In the genomic region with DNA sequence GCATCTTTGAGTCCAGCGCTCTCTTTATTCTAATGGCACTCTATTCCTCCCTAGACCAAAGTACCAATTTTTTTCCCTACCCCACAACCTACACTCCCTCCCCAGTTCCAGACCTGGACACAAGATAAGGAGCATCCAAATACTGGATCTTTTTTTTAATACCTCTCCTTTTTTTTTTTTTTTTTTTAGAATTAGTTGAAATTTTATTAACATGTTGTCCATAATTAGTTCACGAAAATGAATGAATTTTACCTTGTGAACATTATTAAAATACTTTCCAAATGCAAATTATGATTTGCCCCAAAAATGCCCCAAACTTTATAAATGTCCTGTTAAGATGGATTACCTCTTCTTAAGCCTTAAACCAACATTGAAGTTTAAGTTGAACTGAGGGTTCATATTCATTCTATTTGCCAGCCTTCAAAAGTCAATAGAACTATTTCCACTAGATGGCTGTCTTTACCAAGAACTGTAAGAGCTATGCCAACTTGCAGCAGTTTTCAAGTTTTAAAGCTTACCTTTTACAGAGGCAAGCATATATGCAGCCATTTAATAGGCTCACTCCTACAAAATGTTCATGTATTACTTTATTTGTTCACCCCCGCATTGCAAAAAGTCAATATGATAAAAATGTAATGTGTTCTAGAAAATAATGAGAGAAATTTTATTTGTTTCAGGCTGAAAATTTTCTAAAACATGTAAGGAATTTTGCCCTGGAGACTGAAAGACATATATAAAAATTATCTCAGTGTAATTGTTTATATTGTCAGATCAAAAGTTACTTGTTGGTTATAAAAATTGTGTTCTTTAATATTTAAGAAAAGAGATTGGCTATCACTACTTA, we compare ENCODE assay signal across 9 cellular contexts. TPM values are rescaled to one million over a fixed set of nuclear protein-coding genes. Genes with fewer than 3 reads are reported as not detected.
DNase-seq lines count a peak whose midpoint lies in the region; ATAC-seq and TF ChIP-seq lines count a peak whose summit lies in the region.
"Had no signal": no experiment of that assay in that cellular context is flagged by ENCODE, and none has a peak within 500 bp of the region (broad histone marks: within the 10 kb centered on the region; RNA-seq: fewer than 3 reads in every experiment).

No MANE protein-coding gene starts in this region.

- no peaks in the 10 kb centered on the region for H3K9me3 ChIP-seq in OCI-LY7 (ENCODE audit: low read length)
- no peaks in the 10 kb centered on the region for H3K9me3 ChIP-seq in mucosa of descending colon
- H3K9me3 ChIP-seq: SJSA1 had no signal

- DNase-seq in D341Med (ENCODE audit: low spot score): peak; percentile 25
- DNase-seq in HEK293T (ENCODE audit: extremely low spot score): peak; percentile 21
- peak; percentile 72 for DNase-seq in OCI-LY7 (ENCODE audit: low spot score)
- DNase-seq in dorsolateral prefrontal cortex: no peak
- DNase-seq in mucosa of descending colon: no peak

- H3K9me2 ChIP-seq in OCI-LY7 (ENCODE audit: insufficient read depth, low read length): no peaks in the 10 kb centered on the region

- TF ChIP-seq CTCF in OCI-LY7 (conservative IDR thresholded peaks at IDR 0.05; ENCODE audit: low read length) (peak; percentile 86), dorsolateral prefrontal cortex (IDR thresholded peaks at IDR 0.05 in 54 of 56, conservative IDR thresholded peaks at IDR 0.05 in 2 of 56; ENCODE audit: low read depth in 1 of 56, partially characterized antibody in 56 of 56) (peak in 55 of 56 donors; percentile 27 to 83 (median 60)), mucosa of descending colon (IDR thresholded peaks at IDR 0.05) (no peak)

- no peaks in the 10 kb centered on the region for H4K20me1 ChIP-seq in OCI-LY7 (ENCODE audit: insufficient read depth, low read length)

- no peak overlapping the region for H3K4me2 ChIP-seq in OCI-LY7 (ENCODE audit: low read length)

- H3K4me1 ChIP-seq in OCI-LY7 (ENCODE audit: insufficient read depth, low read length, poor library complexity, severe bottlenecking) (no peaks in the 10 kb centered on the region), mucosa of descending colon (ENCODE audit: low read depth) (no peaks in the 10 kb centered on the region)

- ATAC-seq in mucosa of descending colon (peak; percentile 51), GM21619 (IDR thresholded peaks at IDR 0.05; ENCODE audit: unreplicated experiment) (no peak), GM18519 (IDR thresholded peaks at IDR 0.05; ENCODE audit: low FRiP score, unreplicated experiment) (no peak), GM21723 (IDR thresholded peaks at IDR 0.05; ENCODE audit: unreplicated experiment) (no peak)

- CTCF ChIA-PET in HEK293T (lab: Yijun Ruan, JAX): interaction anchor here (0.5 to 1.4 kb wide), 5 partner anchors 126 to 534 kb away, joined by 3 to 7 read pairs (median 4); a partner anchor contains a TSS
- CTCF ChIA-PET in OCI-LY7 (lab: Charles Lee; ENCODE audit: unreplicated experiment): no interaction called here

- intact Hi-C loops in OCI-LY7 (cut with micrococcal nuclease; ENCODE audit: unreplicated experiment) (loop anchor here (1.0 kb wide), 1 partner anchor 151 kb away; a partner anchor contains a TSS), dorsolateral prefrontal cortex (cut with DNase I) (loop anchor here (5.0 kb wide), 2 partner anchors 149 to 679 kb away; a partner anchor contains a TSS), mucosa of descending colon (cut with DNase I, micrococcal nuclease) (no loop called here)

- H2AFZ ChIP-seq in OCI-LY7 (ENCODE audit: low read length): no peak overlapping the region

- H3K4me3 ChIP-seq in OCI-LY7 (ENCODE audit: low read depth, low read length, poor library complexity, severe bottlenecking) (no peak overlapping the region), dorsolateral prefrontal cortex (no peak overlapping the region), mucosa of descending colon (no peak overlapping the region)
- H3K4me3 ChIP-seq: SJSA1 had no signal

- BruUV-seq in OCI-LY7 (replicated peaks; lab: Mats Ljungman, UMichigan): no TSS peak

- H3K27ac ChIP-seq in OCI-LY7 (ENCODE audit: low read depth, low read length, poor library complexity, severe bottlenecking): no peak overlapping the region
- H3K27ac ChIP-seq in dorsolateral prefrontal cortex: no peak overlapping the region
- H3K27ac ChIP-seq: SJSA1 had no signal

- POLR2A ChIA-PET in HEK293T (lab: Yijun Ruan, JAX) (no interaction called here), OCI-LY7 (lab: Charles Lee) (interaction anchor here (1.3 to 1.8 kb wide), 2 partner anchors 35 to 38 kb away, joined by 3 to 4 read pairs; no protein-coding TSS in a partner anchor)

- no peaks in the 10 kb centered on the region for H3K79me2 ChIP-seq in OCI-LY7 (ENCODE audit: insufficient read depth, low read depth, low read length)

- no peaks in the 10 kb centered on the region for H3K27me3 ChIP-seq in dorsolateral prefrontal cortex

- H3K36me3 ChIP-seq in OCI-LY7 (ENCODE audit: insufficient read depth, low read length) (no peaks in the 10 kb centered on the region), mucosa of descending colon (ENCODE audit: low read depth) (no peaks in the 10 kb centered on the region)
- H3K36me3 ChIP-seq: SJSA1 had no signal

TF ChIP-seq in HEK293T, 16 proteins besides CTCF, POLR2A, EP300 and RAD21:
- TF ChIP-seq HDGF (IDR thresholded peaks at IDR 0.05; ENCODE audit: borderline replicate concordance) (no peak), ZNF384 (IDR thresholded peaks at IDR 0.05) (no peak), CTBP1 (IDR thresholded peaks at IDR 0.05; ENCODE audit: borderline replicate concordance) (no peak), TARDBP (IDR thresholded peaks at IDR 0.05) (no peak), LEF1 (IDR thresholded peaks at IDR 0.05; ENCODE audit: borderline replicate concordance) (no peak), L3MBTL2 (conservative IDR thresholded peaks at IDR 0.05) (no peak), BHLHE40 (IDR thresholded peaks at IDR 0.05; ENCODE audit: borderline replicate concordance) (no peak), SUZ12 (IDR thresholded peaks at IDR 0.05) (no peak), FOXM1 (IDR thresholded peaks at IDR 0.05; ENCODE audit: borderline replicate concordance) (no peak), FOXA1 (IDR thresholded peaks at IDR 0.05) (no peak), NFRKB (IDR thresholded peaks at IDR 0.05) (no peak)
- TF ChIP-seq, protein P1, sequence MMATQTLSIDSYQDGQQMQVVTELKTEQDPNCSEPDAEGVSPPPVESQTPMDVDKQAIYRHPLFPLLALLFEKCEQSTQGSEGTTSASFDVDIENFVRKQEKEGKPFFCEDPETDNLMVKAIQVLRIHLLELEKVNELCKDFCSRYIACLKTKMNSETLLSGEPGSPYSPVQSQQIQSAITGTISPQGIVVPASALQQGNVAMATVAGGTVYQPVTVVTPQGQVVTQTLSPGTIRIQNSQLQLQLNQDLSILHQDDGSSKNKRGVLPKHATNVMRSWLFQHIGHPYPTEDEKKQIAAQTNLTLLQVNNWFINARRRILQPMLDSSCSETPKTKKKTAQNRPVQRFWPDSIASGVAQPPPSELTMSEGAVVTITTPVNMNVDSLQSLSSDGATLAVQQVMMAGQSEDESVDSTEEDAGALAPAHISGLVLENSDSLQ (IDR thresholded peaks at IDR 0.05): no peak

RNA-seq across cellular contexts. Expression of a gene that starts 39.7 kb away (rescaled TPM):
- 18.0 and 20.0 TPM in 2 replicates for total RNA-seq in OCI-LY7 (2014; rRNA removed; shearing (Covaris generic))
- total RNA-seq in OCI-LY7 (2022): 31.3 and 32.1 TPM in 2 replicates
- 10 to 100 TPM; 35.0 to 51.5 (median 43.0) TPM for total RNA-seq in dorsolateral prefrontal cortex
- total RNA-seq in mucosa of descending colon: 10 to 100 TPM; 26.0 to 39.9 (median 26.4) TPM

Comparison
In these comparisons a context has a peak if more than half of its experiments do, and no peak if none do; other contexts are left out.
1. DNase-seq: peak in D341Med (single experiment), HEK293T (single experiment) and OCI-LY7 (single experiment); none in dorsolateral prefrontal cortex (0 of 10) and mucosa of descending colon (0 of 3).
2. intact Hi-C loops: an anchor here in OCI-LY7 (1.0 kb wide) and dorsolateral prefrontal cortex (5.0 kb wide); none called in mucosa of descending colon.